21 cellular contexts compared by ENCODE assay signal in the genomic region with DNA sequence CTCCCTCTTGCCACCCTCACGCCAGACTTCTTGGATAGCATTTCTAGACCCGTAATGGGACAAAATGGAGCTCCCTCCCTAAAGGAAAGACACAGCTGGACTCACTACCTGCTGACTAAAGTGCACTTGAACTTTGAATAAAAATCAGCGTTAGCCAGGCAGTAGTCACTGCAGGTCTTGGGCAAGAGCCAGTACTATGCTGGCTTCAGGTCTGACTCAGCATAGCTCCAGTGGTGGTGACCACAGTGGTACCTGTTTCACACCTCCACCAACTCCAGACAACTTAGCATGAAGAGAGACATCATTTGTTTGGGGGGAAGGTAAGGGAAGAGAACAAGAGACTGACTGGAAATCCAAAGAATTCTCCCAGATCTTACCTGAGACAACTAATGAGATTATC.
"Had no signal": no experiment of that assay in that cellular context is flagged by ENCODE, and none has a peak within 500 bp of the region (broad histone marks: within the 10 kb centered on the region; RNA-seq: fewer than 3 reads in every experiment).

No MANE protein-coding gene starts in this region.

- H3K4me3 Mint-ChIP-seq: mesothelial cell of epicardium, natural killer cell, neural crest cell had no signal

- H3K36me3 ChIP-seq: esophagus muscularis mucosa, gastrocnemius medialis, right atrium auricular region, sigmoid colon, stomach, thoracic aorta, transverse colon had no signal

- ATAC-seq: gastrocnemius medialis, left lobe of liver, natural killer cell had no signal

- H3K36me3 Mint-ChIP-seq: mesothelial cell of epicardium had no signal

- H3K9me3 ChIP-seq: esophagus muscularis mucosa, gastrocnemius medialis, right atrium auricular region, sigmoid colon, thoracic aorta, transverse colon had no signal

- H3K27me3 ChIP-seq: esophagus muscularis mucosa, gastrocnemius medialis, right atrium auricular region, sigmoid colon, stomach, transverse colon had no signal

- H3K27ac ChIP-seq: epithelial cell of prostate, esophagus muscularis mucosa, gastrocnemius medialis, right atrium auricular region, sigmoid colon, skin epidermis, stomach, thoracic aorta, transverse colon had no signal

- DNase-seq: effector memory CD4-positive, alpha-beta T cell; gastrocnemius medialis; glutamatergic neuron; islet precursor cell; natural killer cell; posterior cingulate gyrus; sigmoid colon; stimulated activated CD4-positive, alpha-beta T cell treated with anti-CD3 and anti-CD28 coated beads, Interleukin-2, amount 100 ng/mL, for 24 hours; stimulated activated CD4-positive, alpha-beta T cell treated with anti-CD3 and anti-CD28 coated beads, Interleukin-4, amount 100 ng/mL, for 4 hours; stimulated activated naive CD4-positive, alpha-beta T cell; stomach; substantia nigra; transverse colon had no signal

- H3K4me3 ChIP-seq: esophagus muscularis mucosa, gastrocnemius medialis, right atrium auricular region, sigmoid colon, skin epidermis, stomach, thoracic aorta, transverse colon had no signal

- H3K4me1 ChIP-seq: esophagus muscularis mucosa, gastrocnemius medialis, right atrium auricular region, sigmoid colon, stomach, transverse colon had no signal

- H3K4me1 Mint-ChIP-seq: mesothelial cell of epicardium, natural killer cell, neural crest cell had no signal

- H3K27ac Mint-ChIP-seq: mesothelial cell of epicardium, natural killer cell had no signal
